ENCODE assay signal across 20 cellular contexts in the genomic region with DNA sequence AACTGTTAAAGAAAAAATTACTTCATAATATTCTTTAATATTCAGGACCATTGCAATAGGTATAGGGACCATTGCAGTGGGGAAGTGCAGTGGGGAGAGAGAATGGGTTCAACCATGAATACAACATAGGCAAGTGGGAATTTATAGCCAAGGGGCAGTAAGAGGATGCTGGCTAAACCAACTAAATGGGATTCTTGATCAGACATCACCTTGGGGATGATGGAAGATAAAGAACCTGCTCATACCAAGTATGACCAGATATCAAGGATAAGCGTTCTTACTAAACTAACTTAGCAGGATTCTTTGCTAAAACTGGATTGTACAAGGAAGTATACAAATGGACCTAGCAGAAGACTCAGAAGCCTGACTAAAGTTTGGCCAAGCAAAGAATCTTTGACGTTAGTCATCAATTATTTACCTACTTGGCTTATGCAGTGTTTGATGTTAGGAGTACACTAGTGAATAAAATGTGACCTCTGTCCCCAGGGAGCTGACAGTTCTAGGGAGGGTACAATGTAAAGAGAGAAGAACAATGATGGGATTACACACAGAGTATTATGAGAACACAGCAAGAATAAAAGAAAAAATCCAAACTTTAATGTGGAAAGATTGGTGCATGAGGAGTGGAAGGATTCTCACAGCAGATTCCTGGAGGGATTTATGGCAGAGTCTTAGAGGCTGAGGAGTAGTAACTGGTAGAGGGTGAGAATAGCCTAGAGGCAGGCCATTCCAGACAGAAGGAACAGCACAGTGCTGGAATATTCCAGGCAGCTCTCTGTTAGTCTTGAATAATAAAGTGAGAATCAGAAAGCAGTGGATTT. TPM values are rescaled to one million over a fixed set of nuclear protein-coding genes. Genes with fewer than 3 reads are reported as not detected.
A peak's percentile ranks its signal among the peaks of the same experiment; 100 is the strongest.
DNase-seq lines count a peak whose midpoint lies in the region; ATAC-seq, FAIRE-seq and TF ChIP-seq lines count a peak whose summit lies in the region.
"Had no signal": no experiment of that assay in that cellular context is flagged by ENCODE, and none has a peak within 500 bp of the region (broad histone marks: within the 10 kb centered on the region; RNA-seq: fewer than 3 reads in every experiment).

No MANE protein-coding gene starts in this region.

- ATAC-seq in PC-3: peak; percentile 99
- ATAC-seq in pancreas: peak in 3 of 4 donors; percentile 41 to 68 (median 43)
- ATAC-seq in HG03521 (IDR thresholded peaks at IDR 0.05; ENCODE audit: unreplicated experiment): no peak
- ATAC-seq: GM23338 had no signal

- no peaks in the 10 kb centered on the region for H3K36me3 Mint-ChIP-seq in endodermal cell (ENCODE audit: low read depth)
- H3K36me3 Mint-ChIP-seq: IgD-negative memory B cell had no signal

- POLR2A ChIA-PET in PC-3 (lab: Charles Lee; ENCODE audit: unreplicated experiment): no interaction called here

- H3K4me1 ChIP-seq in PC-3 (ENCODE audit: insufficient read depth, low read length) (peaks cover 18% of the 10 kb centered on the region), pancreas (no peaks in the 10 kb centered on the region), endodermal cell (ENCODE audit: control insufficient read depth, insufficient read depth, low read length) (no peaks in the 10 kb centered on the region)
- H3K4me1 ChIP-seq: BLaER1 had no signal

- peak; percentile 36 for DNase-seq in ELR (ENCODE audit: low read depth)
- peak; percentile 84 for DNase-seq in PC-3
- DNase-seq in foreskin melanocyte: peak; percentile 13
- DNase-seq in pancreas: no peak
- no peak for DNase-seq in endodermal cell
- no peak for DNase-seq in COR-L47 (lab: John Stamatoyannopoulos, UW)
- DNase-seq in CD1c-positive myeloid dendritic cell (ENCODE audit: extremely low spot score): no peak
- DNase-seq: activated CD4-positive, CD25-positive, alpha-beta regulatory T cell; activated effector memory CD4-positive, alpha-beta T cell treated with anti-CD3 and anti-CD28 coated beads, Interleukin-2, amount 50 U/mL, for 16 hours; amygdala; DMS79; NCI-H2107; NCI-H774; stimulated activated CD4-positive, alpha-beta T cell treated with anti-CD3 and anti-CD28 coated beads, Interleukin-4, amount 100 ng/mL, for 4 hours had no signal

- H3K27ac ChIP-seq in PC-3 (ENCODE audit: low read length) (peak overlapping the region; percentile 89), pancreas (no peak overlapping the region), endodermal cell (ENCODE audit: low read depth, low read length) (no peak overlapping the region)
- H3K27ac ChIP-seq: BLaER1 had no signal

- peaks cover 10% of the 10 kb centered on the region for H3K4me1 Mint-ChIP-seq in endodermal cell
- H3K4me1 Mint-ChIP-seq: GM23338 had no signal

- H3K36me3 ChIP-seq in PC-3 (ENCODE audit: low read depth, low read length) (no peaks in the 10 kb centered on the region), pancreas (no peaks in the 10 kb centered on the region), endodermal cell (ENCODE audit: control insufficient read depth, insufficient read depth, low read length) (no peaks in the 10 kb centered on the region)
- H3K36me3 ChIP-seq: BLaER1 had no signal

- H3K4me2 ChIP-seq in PC-3 (ENCODE audit: low read length): peak overlapping the region; percentile 46; the same call in 1 of the 2 replicates
- H3K4me2 ChIP-seq: BLaER1, GM23338 had no signal

- H3K9me3 Mint-ChIP-seq in endodermal cell: peaks cover 3% of the 10 kb centered on the region
- H3K9me3 Mint-ChIP-seq: GM23338 had no signal

- H3K27ac Mint-ChIP-seq in endodermal cell: no peak overlapping the region
- H3K27ac Mint-ChIP-seq: GM23338, IgD-negative memory B cell had no signal

- BruUV-seq in PC-3 (replicated peaks; lab: Mats Ljungman, UMichigan): no TSS peak

- H3K4me3 Mint-ChIP-seq in endodermal cell: no peak overlapping the region
- H3K4me3 Mint-ChIP-seq: GM23338, IgD-negative memory B cell had no signal

- H3K27me3 ChIP-seq in PC-3 (ENCODE audit: low read length) (no peaks in the 10 kb centered on the region), pancreas (no peaks in the 10 kb centered on the region), endodermal cell (ENCODE audit: control insufficient read depth, insufficient read depth, low read length, poor library complexity, severe bottlenecking) (no peaks in the 10 kb centered on the region)
- H3K27me3 ChIP-seq: BLaER1 had no signal

- no peaks in the 10 kb centered on the region for H4K20me1 ChIP-seq in PC-3 (ENCODE audit: low read length)
- H4K20me1 ChIP-seq: BLaER1 had no signal

- no peaks in the 10 kb centered on the region for H3K79me2 ChIP-seq in PC-3 (ENCODE audit: low read length)

- WGBS in pancreas, 2 donors: 44 to 53% methylated on average over 2 of the region's 2 CpGs
- 89% methylated on average over 2 of the region's 2 CpGs; no CpG with 5 or more reads in 1 of the 2 experiments for WGBS in endodermal cell (ENCODE audit: insufficient coverage in 1 of 2, insufficient read length in 1 of 2), 2 experiments

- H3K9ac ChIP-seq in PC-3 (ENCODE audit: low read length): no peak overlapping the region; the same call in 1 of the 2 replicates
- no peak overlapping the region for H3K9ac ChIP-seq in endodermal cell (ENCODE audit: extremely low read depth, low read length, poor library complexity, severe bottlenecking)
- H3K9ac ChIP-seq: BLaER1 had no signal

- TF ChIP-seq CTCF in PC-3 (conservative IDR thresholded peaks at IDR 0.05; ENCODE audit: low read depth, low read length) (no peak), pancreas (IDR thresholded peaks at IDR 0.05) (no peak), endodermal cell (conservative IDR thresholded peaks at IDR 0.05) (no peak)

- no peak overlapping the region for H2AFZ ChIP-seq in PC-3 (ENCODE audit: low read length)

- H3K4me3 ChIP-seq in PC-3 (ENCODE audit: low read length) (no peak overlapping the region), pancreas (no peak overlapping the region), endodermal cell (ENCODE audit: low read length) (no peak overlapping the region)
- H3K4me3 ChIP-seq: BLaER1, GM23338 had no signal

- H3K9me3 ChIP-seq in PC-3 (ENCODE audit: low read length): no peaks in the 10 kb centered on the region
- no peaks in the 10 kb centered on the region for H3K9me3 ChIP-seq in pancreas
- no peaks in the 10 kb centered on the region for H3K9me3 ChIP-seq in endodermal cell (ENCODE audit: control insufficient read depth, low read length)
- H3K9me3 ChIP-seq: BLaER1 had no signal

- H3F3A ChIP-seq in PC-3 (ENCODE audit: low read length, unreplicated experiment): no peaks in the 10 kb centered on the region

- CTCF ChIA-PET in PC-3 (lab: Charles Lee): interaction anchor here (0.6 kb wide), 1 partner anchor 96 kb away, joined by 3 read pairs; no protein-coding TSS in a partner anchor

- FAIRE-seq in pancreas (lab: Jason Lieb, UNC): no peak

- no peaks in the 10 kb centered on the region for H3K9me2 ChIP-seq in PC-3 (replicated peaks; ENCODE audit: low read length)

- intact Hi-C loops in PC-3 (cut with micrococcal nuclease) (loop anchor here (5.0 to 10.0 kb wide), 2 partner anchors 34 to 96 kb away; no protein-coding TSS in a partner anchor), pancreas (cut with DNase I) (no loop called here)

- H3K27me3 Mint-ChIP-seq in endodermal cell (ENCODE audit: insufficient read depth): no peaks in the 10 kb centered on the region
- H3K27me3 Mint-ChIP-seq: IgD-negative memory B cell had no signal

RNA-seq across cellular contexts. Expression of a gene that starts 54.7 kb away (rescaled TPM):
- not detected in 2 replicates for total RNA-seq in PC-3 (2014; rRNA removed)
- total RNA-seq in pancreas: under 1 TPM in 2 of 6 donors, not detected in 4; 0.06 to 0.43 TPM
- under 1 TPM; 0.16 to 0.23 TPM for polyA plus RNA-seq in pancreas
- not detected for total RNA-seq in endodermal cell
- not detected for polyA plus RNA-seq in endodermal cell (2013, experiment 1 of 2)
- not detected for polyA plus RNA-seq in endodermal cell (2013, experiment 2 of 2)
- total RNA-seq: GM23338, lung microvascular endothelial cell had no signal
- polyA plus RNA-seq: GM23338, IgD-negative memory B cell, neural cell had no signal

Comparison
In these comparisons a context has a peak if more than half of its experiments do, and no peak if none do; other contexts are left out.
1. DNase-seq: peak in ELR (single experiment), PC-3 (single experiment) and foreskin melanocyte (single experiment); none in pancreas (0 of 6), endodermal cell (single experiment), COR-L47 (single experiment) and CD1c-positive myeloid dendritic cell (single experiment).